8 cellular contexts compared by ENCODE assay signal in the genomic region with DNA sequence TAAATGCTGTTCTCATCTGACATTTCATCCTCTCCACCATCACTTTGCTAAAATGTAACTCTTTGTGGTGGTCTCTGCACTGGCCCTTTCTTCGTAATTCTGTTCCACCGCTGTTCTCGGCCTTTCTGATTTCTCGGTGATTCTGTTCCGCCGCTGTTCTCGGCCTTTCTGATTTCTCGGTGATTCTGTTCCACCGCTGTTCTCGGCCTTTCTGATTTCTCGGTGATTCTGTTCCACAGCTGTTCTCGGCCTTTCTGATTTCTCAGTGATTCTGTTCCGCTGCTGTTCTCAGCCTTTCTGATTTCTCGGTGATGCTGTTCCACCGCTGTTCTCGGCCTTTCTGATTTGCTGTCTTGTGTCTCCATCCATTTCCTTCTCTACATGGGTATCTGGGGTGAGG. TPM values are rescaled to one million over a fixed set of nuclear protein-coding genes. Genes with fewer than 3 reads are reported as not detected.
"Had no signal": no experiment of that assay in that cellular context is flagged by ENCODE, and none has a peak within 500 bp of the region (broad histone marks: within the 10 kb centered on the region; RNA-seq: fewer than 3 reads in every experiment).

No MANE protein-coding gene starts in this region.

- H3K4me2 ChIP-seq: GM23338 had no signal

- H3K27ac Mint-ChIP-seq: GM23338 had no signal

- DNase-seq: H9, HCEC 1CT had no signal

- ATAC-seq: GM23338 had no signal

- H3K4me3 ChIP-seq: GM23338 had no signal

- FAIRE-seq: H1, H54, HTR-8/SVneo had no signal

RNA-seq across cellular contexts. Expression of a gene that starts 12.3 kb away (rescaled TPM):
- total RNA-seq: H1, H9, HT-29 had no signal
- polyA plus RNA-seq: IgD-negative memory B cell had no signal

RNA-seq across cellular contexts. Expression of a gene that starts 44.0 kb away (rescaled TPM):
- total RNA-seq: GM23338, H9, HT-29 had no signal
- polyA plus RNA-seq: H1, IgD-negative memory B cell had no signal

RNA-seq across cellular contexts. Expression of a gene that starts 55.7 kb away (rescaled TPM):
- total RNA-seq: H1 had no signal
- polyA plus RNA-seq: GM23338, IgD-negative memory B cell had no signal
